Comparison of ENCODE assay signal across 16 cellular contexts in genomic region chr10:131162211-131162610, GRCh38.
DNase-seq lines count a peak whose midpoint lies in the region; ATAC-seq and TF ChIP-seq lines count a peak whose summit lies in the region.
"Had no signal": no experiment of that assay in that cellular context is flagged by ENCODE, and none has a peak within 500 bp of the region (broad histone marks: within the 10 kb centered on the region; RNA-seq: fewer than 3 reads in every experiment).

No MANE protein-coding gene starts in this region.

- peaks cover 0 to 1% (median 0%) of the 10 kb centered on the region in 8 donors for H3K9me3 Mint-ChIP-seq in CD4-positive, alpha-beta memory T cell
- H3K9me3 Mint-ChIP-seq: CD4-positive, alpha-beta T cell; H9 had no signal

- no peak for TF ChIP-seq EP300 in gastroesophageal sphincter (IDR thresholded peaks at IDR 0.05)

- no peak overlapping the region for H3K27ac ChIP-seq in gastroesophageal sphincter
- H3K27ac ChIP-seq in CD4-positive, alpha-beta memory T cell (ENCODE audit: low read depth, low read length): no peak overlapping the region

- H3K27me3 ChIP-seq in gastroesophageal sphincter: peaks cover 48% of the 10 kb centered on the region
- H3K27me3 ChIP-seq in CD4-positive, alpha-beta memory T cell (ENCODE audit: insufficient read depth, low read length): no peaks in the 10 kb centered on the region

- CTCF ChIA-PET in CD4-positive, alpha-beta memory T cell (lab: Charles Lee; ENCODE audit: partially characterized antibody): no interaction called here

- no peaks in the 10 kb centered on the region for H3K9me3 ChIP-seq in gastroesophageal sphincter
- H3K9me3 ChIP-seq in CD4-positive, alpha-beta memory T cell (ENCODE audit: control insufficient read depth in 1 of 2, low read length in 2 of 2): no peaks in the 10 kb centered on the region

- no peak for TF ChIP-seq CTCF in gastroesophageal sphincter (IDR thresholded peaks at IDR 0.05)

- intact Hi-C loops in cardiac septum (cut with DNase I): no loop called here
- intact Hi-C loops in Right ventricle myocardium superior (cut with DNase I): no loop called here
- intact Hi-C loops in posterior vena cava (cut with DNase I): no loop called here
- intact Hi-C loops in CD4-positive, alpha-beta memory T cell (cut with micrococcal nuclease): no loop called here

- no peak for TF ChIP-seq POLR2A in gastroesophageal sphincter (IDR thresholded peaks at IDR 0.05)

- H3K27me3 Mint-ChIP-seq in CD4-positive, alpha-beta memory T cell: no peaks in the 10 kb centered on the region
- H3K27me3 Mint-ChIP-seq: B cell; CD4-positive, alpha-beta T cell had no signal

- no peaks in the 10 kb centered on the region for H3K36me3 Mint-ChIP-seq in CD4-positive, alpha-beta memory T cell
- H3K36me3 Mint-ChIP-seq: IgD-negative memory B cell had no signal

- H3K36me3 ChIP-seq in gastroesophageal sphincter: no peaks in the 10 kb centered on the region
- no peaks in the 10 kb centered on the region for H3K36me3 ChIP-seq in CD4-positive, alpha-beta memory T cell (ENCODE audit: insufficient read depth, low read length)

- ATAC-seq in Right ventricle myocardium superior (ENCODE audit: poor library complexity) (no peak), gastroesophageal sphincter (peak; percentile 10), GM21423 (IDR thresholded peaks at IDR 0.05; ENCODE audit: unreplicated experiment) (no peak)
- ATAC-seq: HepG2 had no signal

- POLR2A ChIA-PET in CD4-positive, alpha-beta memory T cell (lab: Charles Lee; ENCODE audit: partially characterized antibody): no interaction called here

- no peaks in the 10 kb centered on the region for H3K4me1 Mint-ChIP-seq in CD4-positive, alpha-beta memory T cell
- H3K4me1 Mint-ChIP-seq: B cell, IgD-negative memory B cell had no signal

- DNase-seq in cardiac septum (ENCODE audit: low spot score): peak; percentile 62
- no peak for DNase-seq in Right ventricle myocardium superior
- DNase-seq in posterior vena cava (ENCODE audit: low spot score): peak; percentile 45
- DNase-seq in CD4-positive, alpha-beta memory T cell: no peak
- no peak for DNase-seq in NCI-H524 (lab: John Stamatoyannopoulos, UW)
- DNase-seq: C1 segment of cervical spinal cord; CD4-positive, alpha-beta T cell; DMS153; DMS79; GDM1; H9 had no signal

- no peaks in the 10 kb centered on the region for H3K4me1 ChIP-seq in gastroesophageal sphincter
- H3K4me1 ChIP-seq in CD4-positive, alpha-beta memory T cell (ENCODE audit: insufficient read depth, low read length): no peaks in the 10 kb centered on the region

- no peak overlapping the region for H3K27ac Mint-ChIP-seq in CD4-positive, alpha-beta memory T cell
- H3K27ac Mint-ChIP-seq: B cell, IgD-negative memory B cell had no signal

- H3K4me3 Mint-ChIP-seq in CD4-positive, alpha-beta memory T cell: no peak overlapping the region
- H3K4me3 Mint-ChIP-seq: B cell; CD4-positive, alpha-beta T cell; H9 had no signal

- no peak overlapping the region for H3K4me3 ChIP-seq in gastroesophageal sphincter
- no peak overlapping the region for H3K4me3 ChIP-seq in CD4-positive, alpha-beta memory T cell (ENCODE audit: low read length in 2 of 2)

- 56 to 81% methylated on average over 3 to 6 of the region's 6 CpGs for WGBS in gastroesophageal sphincter (ENCODE audit: low coverage in 1 of 2), 2 donors

Comparison
In these comparisons a context has a peak if more than half of its experiments do, and no peak if none do; other contexts are left out.
1. DNase-seq: peak in cardiac septum (single experiment) and posterior vena cava (single experiment); none in Right ventricle myocardium superior (single experiment), CD4-positive, alpha-beta memory T cell (0 of 5) and NCI-H524 (0 of 2).